In genomic region chr6:42978793-42979522, GRCh38 we compare ENCODE assay signal across 8 cellular contexts. TPM values are rescaled to one million over a fixed set of nuclear protein-coding genes. Genes with fewer than 3 reads are reported as not detected.
DNase-seq lines count a peak whose midpoint lies in the region; ATAC-seq and TF ChIP-seq lines count a peak whose summit lies in the region.

Gene PEX6, minus strand, starts transcription at chr6:42979181. Its CDS starts 31 bp downstream, at chr6:42979150.

- H3K27me3 ChIP-seq in GM06990 (replicated peaks; ENCODE audit: control insufficient read depth, insufficient read depth, low read length) (no peaks in the 10 kb centered on the region), thymus (ENCODE audit: control insufficient read depth, insufficient read depth) (no peaks in the 10 kb centered on the region)

- DNase-seq in GM06990 (ENCODE audit: extremely low read depth, insufficient read length), result peak; percentile 90
- peak; percentile 97 for DNase-seq in NCI-H1092 treated with DMSO at 0.1 percent for 48 hours (lab: John Stamatoyannopoulos, UW)
- peak; percentile 89 to 91 for DNase-seq in activated naive CD4-positive, alpha-beta T cell treated with anti-CD3 and anti-CD28 coated beads, Interleukin-2, amount 50 U/mL, for 72 hours (ENCODE audit: low spot score in 2 of 2)
- DNase-seq in glutamatergic neuron, result peak; percentile 94
- DNase-seq in osteocyte (ENCODE audit: extremely low spot score, unreplicated experiment), result peak; percentile 94

- peak within 1 kb of the TSS; percentile 73 for H3K4me3 ChIP-seq in GM06990 (replicated peaks; ENCODE audit: low read depth, low read length)
- H3K4me3 ChIP-seq in thymus (ENCODE audit: low read length), result peak within 1 kb of the TSS; percentile 99

- under 1% methylated on average over 63 of the region's 63 CpGs for WGBS in thymus

- H3K4me1 ChIP-seq in thymus (ENCODE audit: control insufficient read depth, insufficient read depth, low read length), result peaks cover 12% of the 10 kb centered on the region

- peaks cover 9 to 16% of the 10 kb centered on the region in 2 donors for H3K36me3 Mint-ChIP-seq in activated naive CD4-positive, alpha-beta T cell treated with anti-CD3 and anti-CD28 coated beads, Interleukin-2, amount 50 U/mL, for 72 hours
- no peaks in the 10 kb centered on the region for H3K36me3 Mint-ChIP-seq in glutamatergic neuron (ENCODE audit: unreplicated experiment)
- H3K36me3 Mint-ChIP-seq in osteocyte (ENCODE audit: unreplicated experiment), result peaks cover 2% of the 10 kb centered on the region

- no peaks in the 10 kb centered on the region for H3K9me3 ChIP-seq in thymus (ENCODE audit: control insufficient read depth)

- peak within 1 kb of the TSS; percentile 98 for H3K27ac ChIP-seq in thymus (ENCODE audit: low read depth)

- H3K9me3 Mint-ChIP-seq in activated naive CD4-positive, alpha-beta T cell treated with anti-CD3 and anti-CD28 coated beads, Interleukin-2, amount 50 U/mL, for 72 hours, result no peaks in the 10 kb centered on the region
- H3K9me3 Mint-ChIP-seq in glutamatergic neuron (ENCODE audit: unreplicated experiment) (peaks cover 4% of the 10 kb centered on the region), osteocyte (ENCODE audit: unreplicated experiment) (no peaks in the 10 kb centered on the region)

- H3K4me1 Mint-ChIP-seq in glutamatergic neuron (ENCODE audit: low read depth, unreplicated experiment), result peaks cover 10% of the 10 kb centered on the region
- peaks cover 33% of the 10 kb centered on the region for H3K4me1 Mint-ChIP-seq in osteocyte (ENCODE audit: unreplicated experiment)

- peaks cover 5% of the 10 kb centered on the region for H3K27me3 Mint-ChIP-seq in glutamatergic neuron (ENCODE audit: unreplicated experiment)
- H3K27me3 Mint-ChIP-seq in osteocyte (ENCODE audit: unreplicated experiment), result no peaks in the 10 kb centered on the region

- H3K4me3 Mint-ChIP-seq in glutamatergic neuron (ENCODE audit: unreplicated experiment), result peak within 1 kb of the TSS; percentile 96
- H3K4me3 Mint-ChIP-seq in osteocyte (ENCODE audit: unreplicated experiment), result peak within 1 kb of the TSS; percentile 88

- TF ChIP-seq CTCF in GM06990 (IDR thresholded peaks at IDR 0.05; ENCODE audit: insufficient read depth, low read length, poor library complexity, severe bottlenecking) (no peak), glutamatergic neuron (IDR thresholded peaks at IDR 0.05; ENCODE audit: partially characterized antibody, unreplicated experiment) (no peak), osteocyte (IDR thresholded peaks at IDR 0.05) (no peak)

- H3K27ac Mint-ChIP-seq in activated naive CD4-positive, alpha-beta T cell treated with anti-CD3 and anti-CD28 coated beads, Interleukin-2, amount 50 U/mL, for 72 hours, result peak within 1 kb of the TSS; percentile 90 to 93
- H3K27ac Mint-ChIP-seq in glutamatergic neuron (ENCODE audit: unreplicated experiment), result peak within 1 kb of the TSS; percentile 85
- peak within 1 kb of the TSS; percentile 94 for H3K27ac Mint-ChIP-seq in osteocyte (ENCODE audit: unreplicated experiment)

- H3K36me3 ChIP-seq in GM06990 (ENCODE audit: control insufficient read depth, insufficient read depth, low read length) (no peaks in the 10 kb centered on the region; the same call in none of the 2 replicates), thymus (ENCODE audit: control insufficient read depth, insufficient read depth) (peaks cover 2% of the 10 kb centered on the region)

- ATAC-seq in HG02623 (IDR thresholded peaks at IDR 0.05; ENCODE audit: unreplicated experiment) (peak; percentile 85), SK-N-SH treated with all-trans-retinoic acid at 6 μM for 48 hours (peak; percentile 87)
- ATAC-seq in activated naive CD4-positive, alpha-beta T cell treated with anti-CD3 and anti-CD28 coated beads, Interleukin-2, amount 50 U/mL, for 72 hours, result peak; percentile 92 to 95

TF ChIP-seq in SK-N-SH treated with all-trans-retinoic acid at 6 μM for 48 hours, 23 proteins besides CTCF, POLR2A, EP300 and RAD21:
- TF ChIP-seq TCF4 (CRISPR knock-in tag; IDR thresholded peaks at IDR 0.05; ENCODE audit: borderline replicate concordance) (no peak), PATZ1 (CRISPR knock-in tag; IDR thresholded peaks at IDR 0.05; ENCODE audit: borderline replicate concordance) (no peak), ZFP3 (CRISPR knock-in tag; IDR thresholded peaks at IDR 0.05) (peak; percentile 35; the same call in 1 of the 2 replicates)
TF ChIP-seq in SK-N-SH treated with all-trans-retinoic acid at 6 μM for 48 hours: peak in this region for 1.

RNA-seq across cellular contexts. Expression of gene PEX6, which starts in this region (rescaled TPM):
- total RNA-seq in activated naive CD4-positive, alpha-beta T cell treated with anti-CD3 and anti-CD28 coated beads, Interleukin-2, amount 50 U/mL, for 72 hours, result 10 to 100 TPM in 1 of 2 donors, 1 to 10 TPM in 1; 7.9 to 13.8 TPM
- total RNA-seq in glutamatergic neuron (ENCODE audit: unreplicated experiment) (13.8 TPM), osteocyte (27.1 and 27.3 TPM in 2 replicates)
- polyA plus RNA-seq in thymus, result 16.6 TPM

Comparison
In these comparisons a context has a peak if more than half of its experiments do, and no peak if none do; other contexts are left out.
1. Peak in every context shown above with its lines: DNase-seq, ATAC-seq, H3K4me3 ChIP-seq and H3K27ac ChIP-seq.